13 cellular contexts compared by ENCODE assay signal in genomic region chr2:60475311-60475830, GRCh38.
"Had no signal": no experiment of that assay in that cellular context is flagged by ENCODE, and none has a peak within 500 bp of the region (broad histone marks: within the 10 kb centered on the region; RNA-seq: fewer than 3 reads in every experiment).

No MANE protein-coding gene starts in this region.

- H3K27me3 ChIP-seq: tibial nerve had no signal

- DNase-seq: activated CD4-positive, alpha-beta T cell treated with anti-CD3 and anti-CD28 coated beads, Interleukin-2, amount 50 U/mL, for 48 hours; activated CD8-positive, alpha-beta memory T cell treated with anti-CD3 and anti-CD28 coated beads, Interleukin-2, amount 10 ng/mL, durations not matched to agents 7 days and 5 days; activated naive CD4-positive, alpha-beta T cell treated with anti-CD3 and anti-CD28 coated beads, Interleukin-2, amount 10 ng/mL, durations not matched to agents 7 days and 5 days; activated T-cell treated with anti-CD3 and anti-CD28 coated beads, Interleukin-2, amount 50 U/mL, for 1 hour; dermis blood vessel endothelial cell; endodermal cell; erythroblast; mesendoderm; nucleus accumbens; stimulated activated naive CD4-positive, alpha-beta T cell; T-helper 1 cell had no signal

- H3K36me3 Mint-ChIP-seq: activated CD8-positive, alpha-beta memory T cell treated with anti-CD3 and anti-CD28 coated beads, Interleukin-2, amount 10 ng/mL, durations not matched to agents 7 days and 5 days; activated naive CD4-positive, alpha-beta T cell treated with anti-CD3 and anti-CD28 coated beads, Interleukin-2, amount 10 ng/mL, durations not matched to agents 7 days and 5 days had no signal

- H3K9me3 Mint-ChIP-seq: activated naive CD4-positive, alpha-beta T cell treated with anti-CD3 and anti-CD28 coated beads, Interleukin-2, amount 10 ng/mL, durations not matched to agents 7 days and 5 days; endodermal cell; nephron had no signal

- H3K27ac ChIP-seq: tibial nerve had no signal

- H3K4me1 ChIP-seq: tibial nerve had no signal

- ATAC-seq: activated CD8-positive, alpha-beta memory T cell treated with anti-CD3 and anti-CD28 coated beads, Interleukin-2, amount 10 ng/mL, durations not matched to agents 7 days and 5 days had no signal

- H3K4me3 Mint-ChIP-seq: activated CD8-positive, alpha-beta memory T cell treated with anti-CD3 and anti-CD28 coated beads, Interleukin-2, amount 10 ng/mL, durations not matched to agents 7 days and 5 days; activated naive CD4-positive, alpha-beta T cell treated with anti-CD3 and anti-CD28 coated beads, Interleukin-2, amount 10 ng/mL, durations not matched to agents 7 days and 5 days; nephron had no signal

- H3K27ac Mint-ChIP-seq: activated CD8-positive, alpha-beta memory T cell treated with anti-CD3 and anti-CD28 coated beads, Interleukin-2, amount 10 ng/mL, durations not matched to agents 7 days and 5 days; activated naive CD4-positive, alpha-beta T cell treated with anti-CD3 and anti-CD28 coated beads, Interleukin-2, amount 10 ng/mL, durations not matched to agents 7 days and 5 days; endodermal cell had no signal

- H3K4me3 ChIP-seq: tibial nerve had no signal

- H3K9me3 ChIP-seq: tibial nerve had no signal

- H3K36me3 ChIP-seq: tibial nerve had no signal

- H3K4me1 Mint-ChIP-seq: activated CD8-positive, alpha-beta memory T cell treated with anti-CD3 and anti-CD28 coated beads, Interleukin-2, amount 10 ng/mL, durations not matched to agents 7 days and 5 days; activated naive CD4-positive, alpha-beta T cell treated with anti-CD3 and anti-CD28 coated beads, Interleukin-2, amount 10 ng/mL, durations not matched to agents 7 days and 5 days had no signal
